In genomic region chr5:93873211-93873736, GRCh38 we compare ENCODE assay signal across 15 cellular contexts.
DNase-seq lines count a peak whose midpoint lies in the region; ATAC-seq and TF ChIP-seq lines count a peak whose summit lies in the region.
"Had no signal": no experiment of that assay in that cellular context is flagged by ENCODE, and none has a peak within 500 bp of the region (broad histone marks: within the 10 kb centered on the region; RNA-seq: fewer than 3 reads in every experiment).

No MANE protein-coding gene starts in this region.

- H3K27me3 ChIP-seq in MM.1S (replicated peaks; ENCODE audit: insufficient read depth, low read length), result no peaks in the 10 kb centered on the region

- peaks cover 21% of the 10 kb centered on the region for H3K36me3 Mint-ChIP-seq in activated naive CD8-positive, alpha-beta T cell treated with anti-CD3 and anti-CD28 coated beads for 36 hours
- H3K36me3 Mint-ChIP-seq in activated naive CD8-positive, alpha-beta T cell treated with anti-CD3 and anti-CD28 coated beads, Interleukin-2, amount 50 U/mL, for 24 hours (ENCODE audit: low read depth), result peaks cover 6% of the 10 kb centered on the region
- peaks cover 27% of the 10 kb centered on the region for H3K36me3 Mint-ChIP-seq in brain
- peaks cover 14 to 31% of the 10 kb centered on the region in 2 donors for H3K36me3 Mint-ChIP-seq in stimulated activated naive B cell treated with anti-CD40 and anti-IgM and Interleukin-4, amounts not matched to agents 10 μg/mL and 1 μg/mL and 100 μg/mL, for 72 hours

- H3K4me1 Mint-ChIP-seq in activated naive CD8-positive, alpha-beta T cell treated with anti-CD3 and anti-CD28 coated beads for 36 hours, result peaks cover 13% of the 10 kb centered on the region
- H3K4me1 Mint-ChIP-seq in activated naive CD8-positive, alpha-beta T cell treated with anti-CD3 and anti-CD28 coated beads, Interleukin-2, amount 50 U/mL, for 24 hours, result peaks cover 12% of the 10 kb centered on the region
- H3K4me1 Mint-ChIP-seq in brain, result peaks cover 15% of the 10 kb centered on the region
- H3K4me1 Mint-ChIP-seq in stimulated activated naive B cell treated with anti-CD40 and anti-IgM and Interleukin-4, amounts not matched to agents 10 μg/mL and 1 μg/mL and 100 μg/mL, for 72 hours, result peaks cover 11 to 15% of the 10 kb centered on the region in 2 donors
- H3K4me1 Mint-ChIP-seq: B cell had no signal

- H3K9me3 ChIP-seq in HEK293 (ENCODE audit: control insufficient read depth, insufficient read depth, low read depth, low read length) (no peaks in the 10 kb centered on the region), MM.1S (replicated peaks; ENCODE audit: insufficient read depth, low read length) (no peaks in the 10 kb centered on the region)

- TF ChIP-seq CTCF in HEK293 (tag by site-specific recombination; IDR thresholded peaks at IDR 0.05), result no peak
- no peak for TF ChIP-seq CTCF in brain (conservative IDR thresholded peaks at IDR 0.05)
- TF ChIP-seq CTCF in MM.1S (IDR thresholded peaks at IDR 0.05; ENCODE audit: low read length), result no peak

- H3K27ac Mint-ChIP-seq in activated naive CD8-positive, alpha-beta T cell treated with anti-CD3 and anti-CD28 coated beads for 36 hours, result peak overlapping the region; percentile 38
- H3K27ac Mint-ChIP-seq in activated naive CD8-positive, alpha-beta T cell treated with anti-CD3 and anti-CD28 coated beads, Interleukin-2, amount 50 U/mL, for 24 hours, result no peak overlapping the region
- H3K27ac Mint-ChIP-seq in brain, result peak overlapping the region in 3 of 5 experiments; percentile 3 to 78 (median 77)
- peak overlapping the region; percentile 86 for H3K27ac Mint-ChIP-seq in stimulated activated naive B cell treated with anti-CD40 and anti-IgM and Interleukin-4, amounts not matched to agents 10 μg/mL and 1 μg/mL and 100 μg/mL, for 72 hours
- H3K27ac Mint-ChIP-seq: B cell; CD4-positive, alpha-beta T cell had no signal

- H3K79me2 ChIP-seq in MM.1S (ENCODE audit: low read length), result no peaks in the 10 kb centered on the region

- H3K9me3 Mint-ChIP-seq in activated naive CD8-positive, alpha-beta T cell treated with anti-CD3 and anti-CD28 coated beads for 36 hours, result no peaks in the 10 kb centered on the region
- no peaks in the 10 kb centered on the region for H3K9me3 Mint-ChIP-seq in activated naive CD8-positive, alpha-beta T cell treated with anti-CD3 and anti-CD28 coated beads, Interleukin-2, amount 50 U/mL, for 24 hours
- no peaks in the 10 kb centered on the region for H3K9me3 Mint-ChIP-seq in brain
- no peaks in the 10 kb centered on the region for H3K9me3 Mint-ChIP-seq in stimulated activated naive B cell treated with anti-CD40 and anti-IgM and Interleukin-4, amounts not matched to agents 10 μg/mL and 1 μg/mL and 100 μg/mL, for 72 hours
- H3K9me3 Mint-ChIP-seq: CD4-positive, alpha-beta T cell; H9 had no signal

- H3K4me2 ChIP-seq in MM.1S (ENCODE audit: low read depth, low read length), result no peak overlapping the region

- POLR2A ChIA-PET in HEK293 (lab: Yijun Ruan, JAX), result no interaction called here

- H3K27me3 Mint-ChIP-seq in activated naive CD8-positive, alpha-beta T cell treated with anti-CD3 and anti-CD28 coated beads for 36 hours, result no peaks in the 10 kb centered on the region
- no peaks in the 10 kb centered on the region for H3K27me3 Mint-ChIP-seq in activated naive CD8-positive, alpha-beta T cell treated with anti-CD3 and anti-CD28 coated beads, Interleukin-2, amount 50 U/mL, for 24 hours
- H3K27me3 Mint-ChIP-seq in brain, result no peaks in the 10 kb centered on the region
- H3K27me3 Mint-ChIP-seq in stimulated activated naive B cell treated with anti-CD40 and anti-IgM and Interleukin-4, amounts not matched to agents 10 μg/mL and 1 μg/mL and 100 μg/mL, for 72 hours, result no peaks in the 10 kb centered on the region
- H3K27me3 Mint-ChIP-seq: B cell; CD4-positive, alpha-beta T cell had no signal

- ATAC-seq in activated naive CD8-positive, alpha-beta T cell treated with anti-CD3 and anti-CD28 coated beads, Interleukin-2, amount 50 U/mL, for 24 hours, result no peak
- no peak for ATAC-seq in stimulated activated naive B cell treated with anti-CD40 and anti-IgM and Interleukin-4, amounts not matched to agents 10 μg/mL and 1 μg/mL and 100 μg/mL, for 72 hours (replicated peaks)

- H3K4me3 ChIP-seq in HEK293 (ENCODE audit: low read depth, low read length) (no peak overlapping the region), MM.1S (ENCODE audit: low read length) (no peak overlapping the region)
- H3K4me3 ChIP-seq: GM12878 had no signal

- no peak overlapping the region for H3K9ac ChIP-seq in MM.1S (ENCODE audit: low read length)

- no peaks in the 10 kb centered on the region for H3K9me2 ChIP-seq in MM.1S (replicated peaks; ENCODE audit: insufficient read depth, low read length)

- H3K27ac ChIP-seq in HEK293 (ENCODE audit: extremely low read depth, low read depth, low read length), result no peak overlapping the region
- H3K27ac ChIP-seq in MM.1S (ENCODE audit: low read length), result no peak overlapping the region

- no peak for DNase-seq in activated naive CD8-positive, alpha-beta T cell treated with anti-CD3 and anti-CD28 coated beads for 36 hours
- DNase-seq in activated naive CD8-positive, alpha-beta T cell treated with anti-CD3 and anti-CD28 coated beads, Interleukin-2, amount 50 U/mL, for 24 hours, result no peak
- DNase-seq in stimulated activated naive B cell treated with anti-CD40 and anti-IgM and Interleukin-4, amounts not matched to agents 10 μg/mL and 1 μg/mL and 100 μg/mL, for 72 hours, result no peak
- DNase-seq in MM.1S, result no peak
- DNase-seq in OCI-M1 (lab: John Stamatoyannopoulos, UW), result no peak
- DNase-seq: C1 segment of cervical spinal cord; Calu3; CD4-positive, alpha-beta T cell; DMS 273 treated with DMSO at 0.1 percent for 48 hours; GOT3; H9 had no signal

- no peaks in the 10 kb centered on the region for H3K36me3 ChIP-seq in HEK293 (ENCODE audit: control insufficient read depth in 2 of 2, insufficient read depth in 1 of 2, low read length in 2 of 2)
- no peaks in the 10 kb centered on the region for H3K36me3 ChIP-seq in MM.1S (replicated peaks; ENCODE audit: insufficient read depth, low read length)

- H3K4me3 Mint-ChIP-seq in activated naive CD8-positive, alpha-beta T cell treated with anti-CD3 and anti-CD28 coated beads for 36 hours, result no peak overlapping the region
- H3K4me3 Mint-ChIP-seq in activated naive CD8-positive, alpha-beta T cell treated with anti-CD3 and anti-CD28 coated beads, Interleukin-2, amount 50 U/mL, for 24 hours, result no peak overlapping the region
- peak overlapping the region in 1 of 5 experiments; percentile 58 for H3K4me3 Mint-ChIP-seq in brain
- no peak overlapping the region for H3K4me3 Mint-ChIP-seq in stimulated activated naive B cell treated with anti-CD40 and anti-IgM and Interleukin-4, amounts not matched to agents 10 μg/mL and 1 μg/mL and 100 μg/mL, for 72 hours
- H3K4me3 Mint-ChIP-seq: B cell; CD4-positive, alpha-beta T cell; H9 had no signal

- H3K4me1 ChIP-seq in HEK293 (ENCODE audit: control insufficient read depth, insufficient read depth, low read length) (no peaks in the 10 kb centered on the region), MM.1S (ENCODE audit: low read length) (no peaks in the 10 kb centered on the region)

- CTCF ChIA-PET in HEK293 (lab: Yijun Ruan, JAX), result interaction anchor here (0.9 kb wide), 1 partner anchor 9 kb away, joined by 5 read pairs; no protein-coding TSS in a partner anchor

- H3F3A ChIP-seq in MM.1S (ENCODE audit: insufficient read depth, low read length), result no peaks in the 10 kb centered on the region

- no peaks in the 10 kb centered on the region for H4K20me1 ChIP-seq in MM.1S (ENCODE audit: insufficient read depth, low read length)

- no peak overlapping the region for H2AFZ ChIP-seq in MM.1S (ENCODE audit: low read length)

TF ChIP-seq in HEK293, 187 proteins besides CTCF, POLR2A, EP300 and RAD21 (continues in another document):
- peak; percentile 90 for TF ChIP-seq ZNF530 (tag by site-specific recombination; IDR thresholded peaks at IDR 0.05; ENCODE audit: low read depth)
- no peak for TF ChIP-seq TCF7L2 (IDR thresholded peaks at IDR 0.05; ENCODE audit: borderline replicate concordance, low read depth, low read length)
- TF ChIP-seq PRDM1 (tag by site-specific recombination; IDR thresholded peaks at IDR 0.05), result peak; percentile 100
- TF ChIP-seq ATF2 (tag by site-specific recombination; IDR thresholded peaks at IDR 0.05; ENCODE audit: low read depth), result 0 out of 2 replicates have a peak, but pooled peaks have one; percentile 18
- no peak for TF ChIP-seq ZBTB44 (tag by site-specific recombination; IDR thresholded peaks at IDR 0.05)
